12 cellular contexts compared by ENCODE assay signal in the genomic region with DNA sequence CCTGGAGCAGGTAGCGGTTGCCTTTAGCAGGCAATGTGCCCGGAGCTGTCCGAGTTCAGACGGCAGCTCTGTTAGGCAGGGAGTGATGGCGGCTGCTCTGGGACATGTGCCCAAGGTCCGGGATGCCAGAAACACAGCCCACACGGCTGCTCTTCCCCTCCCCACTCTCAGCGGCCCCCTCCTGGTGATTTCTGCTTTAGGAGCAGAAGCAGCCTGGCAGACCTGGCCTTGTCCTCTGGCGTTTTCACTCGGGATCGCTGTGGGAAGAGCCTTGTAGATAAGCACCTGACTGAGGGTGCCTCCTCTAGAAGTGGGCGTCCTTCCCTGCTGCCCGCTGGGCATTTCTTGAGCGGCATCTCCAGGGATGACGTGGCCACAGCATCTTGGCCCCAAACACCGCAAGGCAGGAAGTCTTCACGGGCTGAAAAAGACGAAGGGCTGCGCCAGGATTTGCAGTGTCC.
DNase-seq lines count a peak whose midpoint lies in the region; ATAC-seq, FAIRE-seq and TF ChIP-seq lines count a peak whose summit lies in the region.
"Had no signal": no experiment of that assay in that cellular context is flagged by ENCODE, and none has a peak within 500 bp of the region (broad histone marks: within the 10 kb centered on the region; RNA-seq: fewer than 3 reads in every experiment).

No MANE protein-coding gene starts in this region.

- H3K36me3 ChIP-seq in psoas muscle (ENCODE audit: insufficient read depth in 1 of 2, low read depth in 1 of 2) (no peaks in the 10 kb centered on the region), Karpas-422 (ENCODE audit: insufficient read depth, low read length) (no peaks in the 10 kb centered on the region; the same call in 1 of the 2 replicates)

- H3K27me3 ChIP-seq in psoas muscle (ENCODE audit: insufficient read depth in 3 of 3, low read length in 2 of 3) (no peaks in the 10 kb centered on the region), Karpas-422 (ENCODE audit: low read length) (no peaks in the 10 kb centered on the region)
- H3K27me3 ChIP-seq: foreskin keratinocyte had no signal

- intact Hi-C loops in head of caudate nucleus (cut with DNase I) (no loop called here), psoas muscle (cut with DNase I) (no loop called here)

- FAIRE-seq in GM12891 (lab: Jason Lieb, UNC) = no peak

- no peak for TF ChIP-seq POLR2A in GM12891 (IDR thresholded peaks at IDR 0.05; ENCODE audit: low read depth, low read length)

- H3K9me2 ChIP-seq in Karpas-422 (replicated peaks; ENCODE audit: insufficient read depth, low read length) = no peaks in the 10 kb centered on the region

- no peaks in the 10 kb centered on the region for H3K9me3 ChIP-seq in psoas muscle
- no peaks in the 10 kb centered on the region for H3K9me3 ChIP-seq in Karpas-422 (ENCODE audit: low read length)

- H3K4me3 ChIP-seq in psoas muscle (peak overlapping the region; percentile 21), Karpas-422 (ENCODE audit: low read length) (no peak overlapping the region)

- peaks cover 11% of the 10 kb centered on the region for H3K4me1 ChIP-seq in psoas muscle
- H3K4me1 ChIP-seq in Karpas-422 (ENCODE audit: low read length) = peaks cover 7% of the 10 kb centered on the region
- H3K4me1 ChIP-seq: foreskin keratinocyte had no signal

- H2AFZ ChIP-seq in Karpas-422 (ENCODE audit: low read length) = no peak overlapping the region

- no peak overlapping the region for H3K9ac ChIP-seq in Karpas-422 (ENCODE audit: low read length)

- ATAC-seq in psoas muscle = peak; percentile 40 to 67 (median 54)
- ATAC-seq in GM21619 (IDR thresholded peaks at IDR 0.05; ENCODE audit: unreplicated experiment) = no peak
- ATAC-seq in HG02981 (IDR thresholded peaks at IDR 0.05; ENCODE audit: unreplicated experiment) = no peak
- ATAC-seq: foreskin keratinocyte, T-helper 17 cell had no signal

- no peak overlapping the region for H3K4me2 ChIP-seq in Karpas-422 (ENCODE audit: low read depth, low read length, poor library complexity, severe bottlenecking)

- TF ChIP-seq CTCF in C4-2B (conservative IDR thresholded peaks at IDR 0.05) (no peak), VCaP (conservative IDR thresholded peaks at IDR 0.05) (no peak; the same call in 1 of the 2 replicates), psoas muscle (IDR thresholded peaks at IDR 0.05) (no peak)

- H3K27ac ChIP-seq in C4-2B (peak overlapping the region; percentile 0; the same call in 1 of the 2 replicates), VCaP (peak overlapping the region; percentile 65), psoas muscle (no peak overlapping the region), Karpas-422 (ENCODE audit: low read length) (no peak overlapping the region)
- H3K27ac ChIP-seq: foreskin keratinocyte had no signal

- H3K79me2 ChIP-seq in Karpas-422 (ENCODE audit: low read length) = no peaks in the 10 kb centered on the region

- H4K20me1 ChIP-seq in Karpas-422 (ENCODE audit: insufficient read depth, low read depth, low read length) = no peaks in the 10 kb centered on the region

- DNase-seq in head of caudate nucleus (peak in 41 of 42 donors; percentile 35 to 87 (median 58)), psoas muscle (peak; percentile 52 to 65), GM12891 (ENCODE audit: insufficient read length, low spot score) (no peak), Karpas-422 (no peak)
- DNase-seq: COR-L47, foreskin keratinocyte, NCI-H2107, T-helper 17 cell had no signal

- 7 to 20% (median 11%) methylated on average over 19 of the region's 19 CpGs for WGBS in psoas muscle, 3 donors

TF ChIP-seq in GM12891, 5 proteins besides CTCF, POLR2A, EP300 and RAD21:
- TF ChIP-seq TAF1 (IDR thresholded peaks at IDR 0.05; ENCODE audit: low read depth, low read length) (no peak), SPI1 (IDR thresholded peaks at IDR 0.05; ENCODE audit: low read depth, low read length) (no peak), POLR2AphosphoS5 (IDR thresholded peaks at IDR 0.05; ENCODE audit: low read depth, low read length) (no peak), PAX5 (IDR thresholded peaks at IDR 0.05; ENCODE audit: insufficient read depth, low read length, severe bottlenecking) (no peak), POU2F2 (IDR thresholded peaks at IDR 0.05; ENCODE audit: low read depth, low read length) (no peak)

Comparison
In these comparisons a context has a peak if more than half of its experiments do, and no peak if none do; other contexts are left out.
1. H3K27ac ChIP-seq: peak in C4-2B (single experiment) and VCaP (single experiment); none in psoas muscle (single experiment) and Karpas-422 (single experiment).
2. DNase-seq: peak in head of caudate nucleus (41 of 42) and psoas muscle (2 of 2); none in GM12891 (single experiment) and Karpas-422 (single experiment).
3. ATAC-seq: peak in psoas muscle (4 of 4); none in GM21619 (single experiment) and HG02981 (single experiment).